15 cellular contexts compared by ENCODE assay signal in genomic region chr4:145260091-145260490, GRCh38.
DNase-seq lines count a peak whose midpoint lies in the region; ATAC-seq and TF ChIP-seq lines count a peak whose summit lies in the region.
"Had no signal": no experiment of that assay in that cellular context is flagged by ENCODE, and none has a peak within 500 bp of the region (broad histone marks: within the 10 kb centered on the region; RNA-seq: fewer than 3 reads in every experiment).

No MANE protein-coding gene starts in this region.

- no peaks in the 10 kb centered on the region; the same call in 1 of the 2 replicates for H3K9me3 ChIP-seq in HAP-1

- peak; percentile 98 for ATAC-seq in WTC11
- ATAC-seq: GM12878 had no signal

- no peaks in the 10 kb centered on the region for H3K4me1 ChIP-seq in HAP-1
- H3K4me1 ChIP-seq: BLaER1 treated with 17β-estradiol and CSF1 and Interleukin-3, amounts not matched to agents 10 nM and 100 nM had no signal

- H3K4me3 ChIP-seq in HAP-1, result no peak overlapping the region
- H3K4me3 ChIP-seq: BLaER1 treated with 17β-estradiol and CSF1 and Interleukin-3, amounts not matched to agents 10 nM and 100 nM; GM12878 had no signal

- no peaks in the 10 kb centered on the region for H3K27me3 ChIP-seq in HAP-1 (ENCODE audit: low read depth)
- H3K27me3 ChIP-seq: BLaER1 treated with 17β-estradiol and CSF1 and Interleukin-3, amounts not matched to agents 10 nM and 100 nM had no signal

- H3K4me3 Mint-ChIP-seq in WTC11, result no peak overlapping the region
- no peak overlapping the region for H3K4me3 Mint-ChIP-seq in activated naive CD8-positive, alpha-beta T cell treated with anti-CD3 and anti-CD28 coated beads for 36 hours
- H3K4me3 Mint-ChIP-seq: CD4-positive, CD25-positive, alpha-beta regulatory T cell had no signal

- H3K4me1 Mint-ChIP-seq in WTC11, result no peaks in the 10 kb centered on the region
- H3K4me1 Mint-ChIP-seq in activated naive CD8-positive, alpha-beta T cell treated with anti-CD3 and anti-CD28 coated beads for 36 hours, result no peaks in the 10 kb centered on the region
- H3K4me1 Mint-ChIP-seq: CD4-positive, CD25-positive, alpha-beta regulatory T cell had no signal

- no peak overlapping the region; the same call in 1 of the 2 replicates for H3K27ac Mint-ChIP-seq in WTC11
- no peak overlapping the region for H3K27ac Mint-ChIP-seq in activated naive CD8-positive, alpha-beta T cell treated with anti-CD3 and anti-CD28 coated beads for 36 hours
- H3K27ac Mint-ChIP-seq: CD4-positive, CD25-positive, alpha-beta regulatory T cell had no signal

- CTCF ChIA-PET in WTC11 (lab: Charles Lee), result no interaction called here

- POLR2A ChIA-PET in WTC11 (lab: Charles Lee), result no interaction called here

- no peaks in the 10 kb centered on the region for H3K36me3 ChIP-seq in HAP-1 (replicated peaks)
- H3K36me3 ChIP-seq: BLaER1 treated with 17β-estradiol and CSF1 and Interleukin-3, amounts not matched to agents 10 nM and 100 nM had no signal

- peaks cover 4% of the 10 kb centered on the region; the same call in 1 of the 2 replicates for H3K27me3 Mint-ChIP-seq in WTC11 (ENCODE audit: low read depth)
- no peaks in the 10 kb centered on the region for H3K27me3 Mint-ChIP-seq in activated naive CD8-positive, alpha-beta T cell treated with anti-CD3 and anti-CD28 coated beads for 36 hours
- H3K27me3 Mint-ChIP-seq: CD4-positive, CD25-positive, alpha-beta regulatory T cell had no signal

- H3K9me3 Mint-ChIP-seq in WTC11, result peaks cover 38% of the 10 kb centered on the region
- peaks cover 5% of the 10 kb centered on the region for H3K9me3 Mint-ChIP-seq in activated naive CD8-positive, alpha-beta T cell treated with anti-CD3 and anti-CD28 coated beads for 36 hours

- no peak for TF ChIP-seq CTCF in WTC11 (IDR thresholded peaks at IDR 0.05)

- DNase-seq in ELF-1 (ENCODE audit: low read depth, low spot score), result peak; percentile 94
- DNase-seq in HAP-1 (ENCODE audit: low spot score in 2 of 2), result peak; percentile 45 to 74
- peak; percentile 43 for DNase-seq in WTC11 (ENCODE audit: low spot score)
- DNase-seq in iPS DF 19.7 (ENCODE audit: low read depth, low spot score), result peak; percentile 38
- DNase-seq in iPS-NIHi7 (ENCODE audit: extremely low spot score), result no peak
- DNase-seq in dermis blood vessel endothelial cell, result no peak
- DNase-seq in activated naive CD8-positive, alpha-beta T cell treated with anti-CD3 and anti-CD28 coated beads for 36 hours, result no peak
- no peak for DNase-seq in NCI-H1436 (lab: John Stamatoyannopoulos, UW)
- DNase-seq: 8988T; ACHN; CD4-positive, CD25-positive, alpha-beta regulatory T cell; IMR-90; KG1 had no signal

- in situ Hi-C loops in HAP-1 (cut with MboI; ENCODE audit: low sequenced_read_pairs), result no loop called here

- peaks cover 31% of the 10 kb centered on the region for H3K36me3 Mint-ChIP-seq in WTC11
- no peaks in the 10 kb centered on the region for H3K36me3 Mint-ChIP-seq in activated naive CD8-positive, alpha-beta T cell treated with anti-CD3 and anti-CD28 coated beads for 36 hours
- H3K36me3 Mint-ChIP-seq: CD4-positive, CD25-positive, alpha-beta regulatory T cell had no signal

TF ChIP-seq in WTC11, 78 proteins besides CTCF, POLR2A, EP300 and RAD21:
- peak; percentile 37; the same call in 1 of the 2 replicates for TF ChIP-seq ZNF423 (CRISPR knock-in tag; IDR thresholded peaks at IDR 0.05)
- no peak for TF ChIP-seq TEAD1 (CRISPR knock-in tag; IDR thresholded peaks at IDR 0.05)
- TF ChIP-seq EMX1 (CRISPR knock-in tag; IDR thresholded peaks at IDR 0.05), result no peak
- TF ChIP-seq, protein P1, sequence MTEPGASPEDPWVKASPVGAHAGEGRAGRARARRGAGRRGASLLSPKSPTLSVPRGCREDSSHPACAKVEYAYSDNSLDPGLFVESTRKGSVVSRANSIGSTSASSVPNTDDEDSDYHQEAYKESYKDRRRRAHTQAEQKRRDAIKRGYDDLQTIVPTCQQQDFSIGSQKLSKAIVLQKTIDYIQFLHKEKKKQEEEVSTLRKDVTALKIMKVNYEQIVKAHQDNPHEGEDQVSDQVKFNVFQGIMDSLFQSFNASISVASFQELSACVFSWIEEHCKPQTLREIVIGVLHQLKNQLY (CRISPR knock-in tag; IDR thresholded peaks at IDR 0.05), result no peak
- TF ChIP-seq JUN (CRISPR knock-in tag; IDR thresholded peaks at IDR 0.05), result no peak
- TF ChIP-seq, protein P2, sequence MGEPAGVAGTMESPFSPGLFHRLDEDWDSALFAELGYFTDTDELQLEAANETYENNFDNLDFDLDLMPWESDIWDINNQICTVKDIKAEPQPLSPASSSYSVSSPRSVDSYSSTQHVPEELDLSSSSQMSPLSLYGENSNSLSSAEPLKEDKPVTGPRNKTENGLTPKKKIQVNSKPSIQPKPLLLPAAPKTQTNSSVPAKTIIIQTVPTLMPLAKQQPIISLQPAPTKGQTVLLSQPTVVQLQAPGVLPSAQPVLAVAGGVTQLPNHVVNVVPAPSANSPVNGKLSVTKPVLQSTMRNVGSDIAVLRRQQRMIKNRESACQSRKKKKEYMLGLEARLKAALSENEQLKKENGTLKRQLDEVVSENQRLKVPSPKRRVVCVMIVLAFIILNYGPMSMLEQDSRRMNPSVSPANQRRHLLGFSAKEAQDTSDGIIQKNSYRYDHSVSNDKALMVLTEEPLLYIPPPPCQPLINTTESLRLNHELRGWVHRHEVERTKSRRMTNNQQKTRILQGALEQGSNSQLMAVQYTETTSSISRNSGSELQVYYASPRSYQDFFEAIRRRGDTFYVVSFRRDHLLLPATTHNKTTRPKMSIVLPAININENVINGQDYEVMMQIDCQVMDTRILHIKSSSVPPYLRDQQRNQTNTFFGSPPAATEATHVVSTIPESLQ (CRISPR knock-in tag; IDR thresholded peaks at IDR 0.05), result no peak
- no peak for TF ChIP-seq ZNF232 (CRISPR knock-in tag; IDR thresholded peaks at IDR 0.05)

Comparison
In these comparisons a context has a peak if more than half of its experiments do, and no peak if none do; other contexts are left out.
1. DNase-seq: peak in ELF-1 (single experiment), HAP-1 (2 of 2), WTC11 (single experiment) and iPS DF 19.7 (single experiment); none in iPS-NIHi7 (single experiment), dermis blood vessel endothelial cell (single experiment), activated naive CD8-positive, alpha-beta T cell treated with anti-CD3 and anti-CD28 coated beads for 36 hours (single experiment) and NCI-H1436 (single experiment).